13 cellular contexts compared by ENCODE assay signal in genomic region chr5:39775458-39776365, GRCh38.
DNase-seq lines count a peak whose midpoint lies in the region; ATAC-seq and TF ChIP-seq lines count a peak whose summit lies in the region.
"Had no signal": no experiment of that assay in that cellular context is flagged by ENCODE, and none has a peak within 500 bp of the region (broad histone marks: within the 10 kb centered on the region; RNA-seq: fewer than 3 reads in every experiment).

No MANE protein-coding gene starts in this region.

- H3K27me3 ChIP-seq in RWPE2 (ENCODE audit: insufficient read depth, poor library complexity, severe bottlenecking) = no peaks in the 10 kb centered on the region

- intact Hi-C loops in cardiac septum (cut with DNase I) = no loop called here

- DNase-seq in Daoy (ENCODE audit: low read depth) (peak; percentile 50), RWPE2 (ENCODE audit: low spot score) (no peak), fibroblast of gingiva (ENCODE audit: low read depth) (peak; percentile 82), omental fat pad (ENCODE audit: low spot score) (no peak), NCI-H748 (lab: John Stamatoyannopoulos, UW; ENCODE audit: unreplicated experiment) (no peak), cardiac septum (ENCODE audit: low spot score) (no peak), NCI-H1930 (lab: John Stamatoyannopoulos, UW) (no peak)
- DNase-seq: GOT3; immature natural killer cell; naive thymus-derived CD8-positive, alpha-beta T cell; NCI-H2029 treated with DMSO at 0.1 percent for 48 hours had no signal

- ATAC-seq in RWPE2 (ENCODE audit: low read depth) (peak; percentile 98), omental fat pad (ENCODE audit: low FRiP score) (peak; percentile 28), GM21515 (IDR thresholded peaks at IDR 0.05; ENCODE audit: unreplicated experiment) (no peak)
- ATAC-seq: naive thymus-derived CD8-positive, alpha-beta T cell had no signal

- TF ChIP-seq CTCF in RWPE2 (IDR thresholded peaks at IDR 0.05; ENCODE audit: poor library complexity, severe bottlenecking) = no peak
- TF ChIP-seq CTCF in omental fat pad (IDR thresholded peaks at IDR 0.05) = no peak

- peaks cover 12% of the 10 kb centered on the region for H3K4me1 ChIP-seq in RWPE2 (ENCODE audit: insufficient read depth, poor library complexity, severe bottlenecking)

- no peaks in the 10 kb centered on the region for H3K36me3 ChIP-seq in RWPE2 (ENCODE audit: low read depth)

- H3K27ac ChIP-seq in RWPE2 (ENCODE audit: poor library complexity, severe bottlenecking) = no peak overlapping the region
- H3K27ac ChIP-seq: KMS-11 had no signal

- no peak overlapping the region for H3K4me3 ChIP-seq in RWPE2 (ENCODE audit: severe bottlenecking)

- no peaks in the 10 kb centered on the region for H3K9me3 ChIP-seq in RWPE2 (ENCODE audit: severe bottlenecking)

Comparison
In these comparisons a context has a peak if more than half of its experiments do, and no peak if none do; other contexts are left out.
1. DNase-seq: peak in Daoy (single experiment) and fibroblast of gingiva (single experiment); none in RWPE2 (single experiment), omental fat pad (single experiment), NCI-H748 (single experiment), cardiac septum (single experiment) and NCI-H1930 (0 of 2).